20 cellular contexts compared by ENCODE assay signal in the genomic region with DNA sequence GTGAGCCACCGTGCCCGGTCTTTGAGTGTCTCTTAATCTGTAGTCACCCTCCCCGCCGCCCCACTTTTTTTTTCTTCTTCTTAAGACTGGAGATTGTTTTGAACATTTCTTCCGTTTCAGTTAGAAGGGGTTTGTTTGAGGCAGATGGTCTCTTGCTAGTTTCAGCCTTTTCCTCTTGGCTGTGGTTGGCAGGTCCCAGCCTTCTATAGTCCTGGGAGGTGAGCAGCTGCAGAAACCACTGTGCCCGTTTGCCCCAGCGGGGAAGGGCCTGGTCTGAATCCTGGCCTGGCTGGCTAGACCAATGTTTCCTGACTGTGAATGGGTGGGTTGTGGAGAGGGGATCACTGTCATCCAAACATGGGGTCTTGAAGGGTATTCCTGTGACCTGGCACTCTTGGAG. TPM values are rescaled to one million over a fixed set of nuclear protein-coding genes. Genes with fewer than 3 reads are reported as not detected.
DNase-seq lines count a peak whose midpoint lies in the region; ATAC-seq lines count a peak whose summit lies in the region.
"Had no signal": no experiment of that assay in that cellular context is flagged by ENCODE, and none has a peak within 500 bp of the region (broad histone marks: within the 10 kb centered on the region; RNA-seq: fewer than 3 reads in every experiment).

No MANE protein-coding gene starts in this region.

- peak overlapping the region in 3 of 7 donors; percentile 8 to 31 (median 23) for H3K4me3 Mint-ChIP-seq in CD8-positive, alpha-beta memory T cell
- H3K4me3 Mint-ChIP-seq in T-helper 17 cell, result peak overlapping the region; percentile 56
- peak overlapping the region in 1 of 2 donors; percentile 48 for H3K4me3 Mint-ChIP-seq in effector memory CD8-positive, alpha-beta T cell

- CTCF ChIA-PET in CD8-positive, alpha-beta memory T cell (lab: Charles Lee), result no interaction called here

- peak overlapping the region; percentile 30 to 96 (median 89) for H3K4me3 ChIP-seq in BLaER1 treated with 17β-estradiol and CSF1 and Interleukin-3, amounts not matched to agents 10 nM and 100 nM
- H3K4me3 ChIP-seq in CD8-positive, alpha-beta memory T cell (ENCODE audit: low read length), result no peak overlapping the region
- H3K4me3 ChIP-seq: cardiac muscle cell, esophagus squamous epithelium, lung, tibial artery had no signal

- H3K27me3 Mint-ChIP-seq in CD8-positive, alpha-beta memory T cell, result peaks cover 0 to 1% of the 10 kb centered on the region in 2 donors
- no peaks in the 10 kb centered on the region for H3K27me3 Mint-ChIP-seq in T-helper 17 cell
- no peaks in the 10 kb centered on the region for H3K27me3 Mint-ChIP-seq in effector memory CD8-positive, alpha-beta T cell

- H3K9me3 Mint-ChIP-seq in CD8-positive, alpha-beta memory T cell, result no peaks in the 10 kb centered on the region
- H3K9me3 Mint-ChIP-seq in effector memory CD8-positive, alpha-beta T cell, result no peaks in the 10 kb centered on the region

- H3K27ac ChIP-seq in BLaER1 treated with 17β-estradiol and CSF1 and Interleukin-3, amounts not matched to agents 10 nM and 100 nM, result peak overlapping the region in 10 of 11 experiments; percentile 18 to 93 (median 88); a peak in 19 of 22 replicates
- no peak overlapping the region for H3K27ac ChIP-seq in CD8-positive, alpha-beta memory T cell (ENCODE audit: low read depth, low read length)
- H3K27ac ChIP-seq: cardiac muscle cell, esophagus squamous epithelium, tibial artery had no signal

- H3K27ac Mint-ChIP-seq in CD8-positive, alpha-beta memory T cell, result peak overlapping the region in 7 of 8 donors; percentile 80 to 100 (median 99)
- H3K27ac Mint-ChIP-seq in T-helper 17 cell, result peak overlapping the region; percentile 99
- H3K27ac Mint-ChIP-seq in effector memory CD8-positive, alpha-beta T cell, result peak overlapping the region; percentile 98 to 99

- no peak for DNase-seq in CD8-positive, alpha-beta memory T cell
- DNase-seq in T-helper 17 cell (no peak), NCI-H1417 treated with DMSO at 0.1 percent for 48 hours (lab: John Stamatoyannopoulos, UW) (no peak), NCI-H524 (lab: John Stamatoyannopoulos, UW) (no peak), RPMI8226 (no peak)
- no peak for DNase-seq in effector memory CD8-positive, alpha-beta T cell
- DNase-seq: DMS 273 treated with DMSO at 0.1 percent for 48 hours; esophagus squamous epithelium; glutamatergic neuron; NCI-H1105; NCI-H69; posterior cingulate gyrus; stimulated activated CD4-positive, alpha-beta T cell treated with anti-CD3 and anti-CD28 coated beads, Interleukin-4, amount 100 ng/mL, for 24 hours; tibial artery had no signal

- peaks cover 0 to 41% (median 7%) of the 10 kb centered on the region in 3 donors for H3K36me3 Mint-ChIP-seq in CD8-positive, alpha-beta memory T cell
- H3K36me3 Mint-ChIP-seq in T-helper 17 cell (ENCODE audit: low read depth), result peaks cover 2% of the 10 kb centered on the region
- peaks cover 45% of the 10 kb centered on the region for H3K36me3 Mint-ChIP-seq in effector memory CD8-positive, alpha-beta T cell (ENCODE audit: insufficient read depth)

- peaks cover 6 to 54% (median 27%) of the 10 kb centered on the region in 11 experiments; a peak in 20 of 22 replicates for H3K36me3 ChIP-seq in BLaER1 treated with 17β-estradiol and CSF1 and Interleukin-3, amounts not matched to agents 10 nM and 100 nM
- no peaks in the 10 kb centered on the region for H3K36me3 ChIP-seq in CD8-positive, alpha-beta memory T cell (ENCODE audit: insufficient read depth, low read length)
- H3K36me3 ChIP-seq: cardiac muscle cell had no signal

- peaks cover 54 to 78% (median 71%) of the 10 kb centered on the region in 3 donors for H3K4me1 Mint-ChIP-seq in CD8-positive, alpha-beta memory T cell
- peaks cover 44% of the 10 kb centered on the region for H3K4me1 Mint-ChIP-seq in T-helper 17 cell
- H3K4me1 Mint-ChIP-seq in effector memory CD8-positive, alpha-beta T cell (ENCODE audit: low read depth in 2 of 2), result peaks cover 37 to 43% of the 10 kb centered on the region in 2 donors

- POLR2A ChIA-PET in CD8-positive, alpha-beta memory T cell (lab: Charles Lee), result interaction anchor here (0.6 kb wide), 1 partner anchor 22 kb away, joined by 4 read pairs; no protein-coding TSS in a partner anchor

- H3K4me2 ChIP-seq in BLaER1 treated with 17β-estradiol and CSF1 and Interleukin-3, amounts not matched to agents 10 nM and 100 nM, result peak overlapping the region; percentile 85 to 99 (median 95)

- peaks cover 76 to 83% (median 79%) of the 10 kb centered on the region in 10 experiments for H3K4me1 ChIP-seq in BLaER1 treated with 17β-estradiol and CSF1 and Interleukin-3, amounts not matched to agents 10 nM and 100 nM
- H3K4me1 ChIP-seq in CD8-positive, alpha-beta memory T cell (ENCODE audit: insufficient read depth, low read length), result peaks cover 37% of the 10 kb centered on the region

- peaks cover 0 to 75% (median 20%) of the 10 kb centered on the region in 11 experiments; a peak in 10 of 22 replicates for H4K20me1 ChIP-seq in BLaER1 treated with 17β-estradiol and CSF1 and Interleukin-3, amounts not matched to agents 10 nM and 100 nM

- ATAC-seq in T-helper 17 cell (no peak), GM18520 (IDR thresholded peaks at IDR 0.05; ENCODE audit: unreplicated experiment) (no peak)
- ATAC-seq in effector memory CD8-positive, alpha-beta T cell (replicated peaks), result no peak
- ATAC-seq: Panc1, SK-N-SH treated with all-trans-retinoic acid at 6 μM for 48 hours had no signal

- no peaks in the 10 kb centered on the region for H3K9me3 ChIP-seq in BLaER1 treated with 17β-estradiol and CSF1 and Interleukin-3, amounts not matched to agents 10 nM and 100 nM (replicated peaks in 1 of 11)
- H3K9me3 ChIP-seq in CD8-positive, alpha-beta memory T cell (ENCODE audit: low read length), result no peaks in the 10 kb centered on the region
- H3K9me3 ChIP-seq in T-helper 17 cell (ENCODE audit: control insufficient read depth, low read length, poor library complexity, severe bottlenecking), result no peaks in the 10 kb centered on the region
- H3K9me3 ChIP-seq: esophagus squamous epithelium, tibial artery had no signal

- H3K27me3 ChIP-seq in BLaER1 treated with 17β-estradiol and CSF1 and Interleukin-3, amounts not matched to agents 10 nM and 100 nM, result no peaks in the 10 kb centered on the region
- no peaks in the 10 kb centered on the region for H3K27me3 ChIP-seq in CD8-positive, alpha-beta memory T cell (ENCODE audit: insufficient read depth, low read length, poor library complexity, severe bottlenecking)
- H3K27me3 ChIP-seq: esophagus squamous epithelium, tibial artery had no signal

- H3K9ac ChIP-seq in BLaER1 treated with 17β-estradiol and CSF1 and Interleukin-3, amounts not matched to agents 10 nM and 100 nM, result peak overlapping the region; percentile 48 to 92 (median 89)

RNA-seq across cellular contexts. Expression of gene TTC7A, which starts 4.6 kb away (rescaled TPM):
- total RNA-seq in CD8-positive, alpha-beta memory T cell, result 10 to 100 TPM; 50.8 to 54.1 TPM
- polyA plus RNA-seq in CD8-positive, alpha-beta memory T cell, result 20.0 TPM
- total RNA-seq in T-helper 17 cell, result 10 to 100 TPM; 56.3 to 63.0 TPM

RNA-seq across cellular contexts. Expression of gene MCFD2, which starts 30.1 kb away (rescaled TPM):
- 10 to 100 TPM; 37.2 to 40.0 TPM for total RNA-seq in CD8-positive, alpha-beta memory T cell
- 22.7 TPM for polyA plus RNA-seq in CD8-positive, alpha-beta memory T cell
- total RNA-seq in T-helper 17 cell, result 10 to 100 TPM; 29.0 to 41.9 TPM
